Comparison of ENCODE assay signal across 34 cellular contexts in the genomic region with DNA sequence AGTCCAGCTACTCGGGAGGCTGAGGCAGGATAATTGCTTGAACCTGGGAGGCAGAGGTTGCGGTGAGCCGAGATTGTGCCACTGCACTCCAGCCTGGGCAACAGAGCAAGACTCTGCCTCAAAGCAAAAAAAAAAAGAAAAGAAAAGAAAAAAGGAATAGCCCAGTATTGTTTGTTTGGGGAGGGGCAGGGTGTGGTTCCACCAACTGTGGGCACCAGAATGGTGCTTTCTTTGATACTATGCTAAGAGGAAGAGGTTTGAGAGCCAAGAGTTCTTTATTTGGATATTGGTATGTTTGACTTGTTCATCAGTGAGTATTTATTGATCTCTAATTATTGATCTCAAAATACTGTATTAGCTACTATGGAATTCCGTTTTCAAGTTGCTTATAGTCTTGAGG.
"Had no signal": no experiment of that assay in that cellular context is flagged by ENCODE, and none has a peak within 500 bp of the region (broad histone marks: within the 10 kb centered on the region; RNA-seq: fewer than 3 reads in every experiment).

No MANE protein-coding gene starts in this region.

- DNase-seq: activated B cell treated with CpG ODN at 0.5 μM for 24 hours; activated CD4-positive, alpha-beta memory T cell treated with anti-CD3 and anti-CD28 coated beads for 36 hours; activated CD4-positive, alpha-beta T cell treated with anti-CD3 and anti-CD28 coated beads for 4 hours; activated CD4-positive, alpha-beta T cell treated with anti-CD3 and anti-CD28 coated beads, Interleukin-2, amount 10 ng/mL, durations not matched to agents 24 days and 14 days; activated CD4-positive, alpha-beta T cell treated with anti-CD3 and anti-CD28 coated beads, Interleukin-2, amount 50 U/mL, for 1 hour; activated CD4-positive, alpha-beta T cell treated with anti-CD3 and anti-CD28 coated beads, Interleukin-2, amount 50 U/mL, for 4 hours; activated CD4-positive, CD25-positive, alpha-beta regulatory T cell treated with anti-CD3 and anti-CD28 coated beads, Interleukin-2, amount 50 U/mL, for 72 hours; activated CD8-positive, alpha-beta memory T cell treated with anti-CD3 and anti-CD28 coated beads, Interleukin-2, amount 50 U/mL, for 4 hours; activated CD8-positive, alpha-beta T cell treated with anti-CD3 and anti-CD28 coated beads for 36 hours; activated effector memory CD4-positive, alpha-beta T cell treated with anti-CD3 and anti-CD28 coated beads, Interleukin-2, amount 50 U/mL, for 16 hours; activated gamma-delta T cell treated with Interleukin-2 at 50 U/mL for 16 hours; activated naive CD4-positive, alpha-beta T cell; activated naive CD4-positive, alpha-beta T cell treated with anti-CD3 and anti-CD28 coated beads for 36 hours; activated naive CD4-positive, alpha-beta T cell treated with anti-CD3 and anti-CD28 coated beads, Interleukin-2, amount 50 U/mL, for 16 hours; activated naive CD8-positive, alpha-beta T cell treated with anti-CD3 and anti-CD28 coated beads for 36 hours; activated T-cell treated with anti-CD3 and anti-CD28 coated beads for 4 hours; activated T-cell treated with anti-CD3 and anti-CD28 coated beads, Interleukin-2, amount 50 U/mL, for 1 hour; activated T-cell treated with anti-CD3 and anti-CD28 coated beads, Interleukin-2, amount 50 U/mL, for 4 hours; activated T-cell treated with anti-CD3 and anti-CD28 coated beads, Interleukin-2, amount 50 U/mL, for 72 hours; adrenal gland; amniotic stem cell; aorta; body of pancreas; brain microvascular endothelial cell; cerebellar nuclear complex; T-helper 1 cell; T-helper 2 cell; T-helper 9 cell had no signal

- H3K27me3 ChIP-seq: adrenal gland, body of pancreas, brain microvascular endothelial cell, breast epithelium had no signal

- H3K27ac ChIP-seq: adrenal gland, body of pancreas, brain microvascular endothelial cell, breast epithelium, VCaP had no signal

- H3K9me3 ChIP-seq: adrenal gland, body of pancreas, breast epithelium had no signal

- ATAC-seq: activated CD8-positive, alpha-beta T cell treated with anti-CD3 and anti-CD28 coated beads for 36 hours; activated naive CD4-positive, alpha-beta T cell treated with anti-CD3 and anti-CD28 coated beads, Interleukin-2, amount 50 U/mL, for 72 hours; activated T-cell treated with anti-CD3 and anti-CD28 coated beads, Interleukin-2, amount 50 U/mL, for 4 hours; activated T-cell treated with anti-CD3 and anti-CD28 coated beads, Interleukin-2, amount 50 U/mL, for 72 hours; activated T-helper 17 cell treated with anti-CD3 and anti-CD28 coated beads, Interleukin-2, amount 50 U/mL, for 72 hours; body of pancreas had no signal

- H3K36me3 ChIP-seq: adrenal gland, brain microvascular endothelial cell, breast epithelium had no signal

- FAIRE-seq: astrocyte, TTC549 had no signal

- H3K4me3 ChIP-seq: adrenal gland, body of pancreas, breast epithelium had no signal

- H3K4me1 ChIP-seq: body of pancreas, breast epithelium had no signal
